In genomic region chr17:48388955-48389764, GRCh38 we compare ENCODE assay signal across 27 cellular contexts. TPM values are rescaled to one million over a fixed set of nuclear protein-coding genes. Genes with fewer than 3 reads are reported as not detected.
"Had no signal": no experiment of that assay in that cellular context is flagged by ENCODE, and none has a peak within 500 bp of the region (broad histone marks: within the 10 kb centered on the region; RNA-seq: fewer than 3 reads in every experiment).

No MANE protein-coding gene starts in this region.

- ATAC-seq: activated naive CD8-positive, alpha-beta T cell treated with anti-CD3 and anti-CD28 coated beads, Interleukin-2, amount 50 U/mL, for 24 hours; effector memory CD8-positive, alpha-beta T cell; gastrocnemius medialis; left colon; right lobe of liver; stimulated activated naive CD8-positive, alpha-beta T cell treated with anti-CD3 and anti-CD28 coated beads, Interleukin-15, Interleukin-2, amounts not matched to agents 100 U/mL and 50 U/mL, for 24 hours had no signal

- H3K9me3 Mint-ChIP-seq: activated naive CD4-positive, alpha-beta T cell treated with anti-CD3 and anti-CD28 coated beads, Interleukin-2, amount 50 U/mL, for 24 hours; activated naive CD8-positive, alpha-beta T cell treated with anti-CD3 and anti-CD28 coated beads, Interleukin-2, amount 50 U/mL, for 24 hours; effector memory CD8-positive, alpha-beta T cell; memory B cell; nephron had no signal

- H3K4me3 Mint-ChIP-seq: activated naive CD4-positive, alpha-beta T cell treated with anti-CD3 and anti-CD28 coated beads, Interleukin-2, amount 50 U/mL, for 24 hours; activated naive CD8-positive, alpha-beta T cell treated with anti-CD3 and anti-CD28 coated beads, Interleukin-2, amount 50 U/mL, for 24 hours; effector memory CD8-positive, alpha-beta T cell; memory B cell; nephron had no signal

- DNase-seq: activated CD4-positive, alpha-beta T cell treated with anti-CD3 and anti-CD28 coated beads for 4 hours; activated CD4-positive, alpha-beta T cell treated with anti-CD3 and anti-CD28 coated beads, Interleukin-2, amount 50 U/mL, for 4 hours; activated naive CD8-positive, alpha-beta T cell treated with anti-CD3 and anti-CD28 coated beads, Interleukin-2, amount 50 U/mL, for 24 hours; anterior cingulate cortex; cerebellar nuclear complex; cortex of kidney; effector memory CD8-positive, alpha-beta T cell; erythroblast; gastrocnemius medialis; glutamatergic neuron; kidney; left colon; ovary; right lobe of liver; stimulated activated CD4-positive, alpha-beta T cell treated with anti-CD3 and anti-CD28 coated beads, Interleukin-12 subunit alpha, Interleukin-12 subunit beta, amount 100 ng/mL, for 4 hours; stimulated activated CD4-positive, alpha-beta T cell treated with anti-CD3 and anti-CD28 coated beads, Interleukin-4, amount 100 ng/mL, for 1 hour; stimulated activated naive CD8-positive, alpha-beta T cell treated with anti-CD3 and anti-CD28 coated beads, Interleukin-15, Interleukin-2, amounts not matched to agents 100 U/mL and 50 U/mL, for 24 hours; T-helper 1 cell; testis; transverse colon; uterus had no signal

- H3K27ac Mint-ChIP-seq: memory B cell, progenitor cell of endocrine pancreas had no signal

- H3K4me1 Mint-ChIP-seq: memory B cell had no signal

- H3K36me3 Mint-ChIP-seq: memory B cell had no signal

- H3K27me3 Mint-ChIP-seq: activated naive CD4-positive, alpha-beta T cell treated with anti-CD3 and anti-CD28 coated beads, Interleukin-2, amount 50 U/mL, for 24 hours; activated naive CD8-positive, alpha-beta T cell treated with anti-CD3 and anti-CD28 coated beads, Interleukin-2, amount 50 U/mL, for 24 hours; effector memory CD8-positive, alpha-beta T cell had no signal

- H3K4me3 ChIP-seq: gastrocnemius medialis, ovary, right lobe of liver, skin epidermis, testis, transverse colon, uterus had no signal

- H3K27ac ChIP-seq: gastrocnemius medialis, ovary, right lobe of liver, skin epidermis, testis, transverse colon, uterus, VCaP had no signal

- FAIRE-seq: kidney had no signal

RNA-seq across cellular contexts. Expression of gene SKAP1, which starts 40.9 kb away (rescaled TPM):
- total RNA-seq: gastrocnemius medialis had no signal
